In genomic region chr10:62805139-62806092, GRCh38 we compare ENCODE assay signal across 1 cellular context.
TF ChIP-seq lines count a peak whose summit lies in the region.

No MANE protein-coding gene starts in this region.

TF ChIP-seq in HepG2, 621 proteins besides CTCF, POLR2A, EP300 and RAD21 (continued from another document and continues in another):
- TF ChIP-seq NFRKB (IDR thresholded peaks at IDR 0.05), result no peak
- TF ChIP-seq ZSCAN30 (CRISPR knock-in tag; IDR thresholded peaks at IDR 0.05), result no peak
- TF ChIP-seq GATA4 (IDR thresholded peaks at IDR 0.05; ENCODE audit: borderline replicate concordance, low read depth), result no peak
- TF ChIP-seq WIZ (CRISPR knock-in tag; IDR thresholded peaks at IDR 0.05), result no peak
- TF ChIP-seq ZFP90 (CRISPR knock-in tag; IDR thresholded peaks at IDR 0.05; ENCODE audit: borderline replicate concordance), result no peak; the same call in 1 of the 2 replicates
- no peak for TF ChIP-seq ZNF260 (CRISPR knock-in tag; IDR thresholded peaks at IDR 0.05; ENCODE audit: borderline replicate concordance, low read depth)
- TF ChIP-seq ZNF773 (CRISPR knock-in tag; IDR thresholded peaks at IDR 0.05; ENCODE audit: borderline replicate concordance), result no peak
- no peak for TF ChIP-seq IRF9 (CRISPR knock-in tag; IDR thresholded peaks at IDR 0.05; ENCODE audit: borderline replicate concordance)
- TF ChIP-seq ZFX (CRISPR knock-in tag; IDR thresholded peaks at IDR 0.05; ENCODE audit: low read depth), result peak; percentile 81
- TF ChIP-seq, protein P1, sequence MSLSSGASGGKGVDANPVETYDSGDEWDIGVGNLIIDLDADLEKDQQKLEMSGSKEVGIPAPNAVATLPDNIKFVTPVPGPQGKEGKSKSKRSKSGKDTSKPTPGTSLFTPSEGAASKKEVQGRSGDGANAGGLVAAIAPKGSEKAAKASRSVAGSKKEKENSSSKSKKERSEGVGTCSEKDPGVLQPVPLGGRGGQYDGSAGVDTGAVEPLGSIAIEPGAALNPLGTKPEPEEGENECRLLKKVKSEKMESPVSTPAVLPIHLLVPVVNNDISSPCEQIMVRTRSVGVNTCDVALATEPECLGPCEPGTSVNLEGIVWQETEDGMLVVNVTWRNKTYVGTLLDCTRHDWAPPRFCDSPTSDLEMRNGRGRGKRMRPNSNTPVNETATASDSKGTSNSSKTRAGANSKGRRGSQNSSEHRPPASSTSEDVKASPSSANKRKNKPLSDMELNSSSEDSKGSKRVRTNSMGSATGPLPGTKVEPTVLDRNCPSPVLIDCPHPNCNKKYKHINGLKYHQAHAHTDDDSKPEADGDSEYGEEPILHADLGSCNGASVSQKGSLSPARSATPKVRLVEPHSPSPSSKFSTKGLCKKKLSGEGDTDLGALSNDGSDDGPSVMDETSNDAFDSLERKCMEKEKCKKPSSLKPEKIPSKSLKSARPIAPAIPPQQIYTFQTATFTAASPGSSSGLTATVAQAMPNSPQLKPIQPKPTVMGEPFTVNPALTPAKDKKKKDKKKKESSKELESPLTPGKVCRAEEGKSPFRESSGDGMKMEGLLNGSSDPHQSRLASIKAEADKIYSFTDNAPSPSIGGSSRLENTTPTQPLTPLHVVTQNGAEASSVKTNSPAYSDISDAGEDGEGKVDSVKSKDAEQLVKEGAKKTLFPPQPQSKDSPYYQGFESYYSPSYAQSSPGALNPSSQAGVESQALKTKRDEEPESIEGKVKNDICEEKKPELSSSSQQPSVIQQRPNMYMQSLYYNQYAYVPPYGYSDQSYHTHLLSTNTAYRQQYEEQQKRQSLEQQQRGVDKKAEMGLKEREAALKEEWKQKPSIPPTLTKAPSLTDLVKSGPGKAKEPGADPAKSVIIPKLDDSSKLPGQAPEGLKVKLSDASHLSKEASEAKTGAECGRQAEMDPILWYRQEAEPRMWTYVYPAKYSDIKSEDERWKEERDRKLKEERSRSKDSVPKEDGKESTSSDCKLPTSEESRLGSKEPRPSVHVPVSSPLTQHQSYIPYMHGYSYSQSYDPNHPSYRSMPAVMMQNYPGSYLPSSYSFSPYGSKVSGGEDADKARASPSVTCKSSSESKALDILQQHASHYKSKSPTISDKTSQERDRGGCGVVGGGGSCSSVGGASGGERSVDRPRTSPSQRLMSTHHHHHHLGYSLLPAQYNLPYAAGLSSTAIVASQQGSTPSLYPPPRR (CRISPR knock-in tag; IDR thresholded peaks at IDR 0.05; ENCODE audit: borderline replicate concordance), result no peak
- no peak for TF ChIP-seq RFXANK (CRISPR knock-in tag; IDR thresholded peaks at IDR 0.05)
- TF ChIP-seq, protein P2, sequence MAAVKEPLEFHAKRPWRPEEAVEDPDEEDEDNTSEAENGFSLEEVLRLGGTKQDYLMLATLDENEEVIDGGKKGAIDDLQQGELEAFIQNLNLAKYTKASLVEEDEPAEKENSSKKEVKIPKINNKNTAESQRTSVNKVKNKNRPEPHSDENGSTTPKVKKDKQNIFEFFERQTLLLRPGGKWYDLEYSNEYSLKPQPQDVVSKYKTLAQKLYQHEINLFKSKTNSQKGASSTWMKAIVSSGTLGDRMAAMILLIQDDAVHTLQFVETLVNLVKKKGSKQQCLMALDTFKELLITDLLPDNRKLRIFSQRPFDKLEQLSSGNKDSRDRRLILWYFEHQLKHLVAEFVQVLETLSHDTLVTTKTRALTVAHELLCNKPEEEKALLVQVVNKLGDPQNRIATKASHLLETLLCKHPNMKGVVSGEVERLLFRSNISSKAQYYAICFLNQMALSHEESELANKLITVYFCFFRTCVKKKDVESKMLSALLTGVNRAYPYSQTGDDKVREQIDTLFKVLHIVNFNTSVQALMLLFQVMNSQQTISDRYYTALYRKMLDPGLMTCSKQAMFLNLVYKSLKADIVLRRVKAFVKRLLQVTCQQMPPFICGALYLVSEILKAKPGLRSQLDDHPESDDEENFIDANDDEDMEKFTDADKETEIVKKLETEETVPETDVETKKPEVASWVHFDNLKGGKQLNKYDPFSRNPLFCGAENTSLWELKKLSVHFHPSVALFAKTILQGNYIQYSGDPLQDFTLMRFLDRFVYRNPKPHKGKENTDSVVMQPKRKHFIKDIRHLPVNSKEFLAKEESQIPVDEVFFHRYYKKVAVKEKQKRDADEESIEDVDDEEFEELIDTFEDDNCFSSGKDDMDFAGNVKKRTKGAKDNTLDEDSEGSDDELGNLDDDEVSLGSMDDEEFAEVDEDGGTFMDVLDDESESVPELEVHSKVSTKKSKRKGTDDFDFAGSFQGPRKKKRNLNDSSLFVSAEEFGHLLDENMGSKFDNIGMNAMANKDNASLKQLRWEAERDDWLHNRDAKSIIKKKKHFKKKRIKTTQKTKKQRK (IDR thresholded peaks at IDR 0.05; ENCODE audit: low read length), result no peak
- 0 out of 2 replicates have a peak, but pooled peaks have one; percentile 6 for TF ChIP-seq TAF1 (CRISPR knock-in tag; IDR thresholded peaks at IDR 0.05)
- TF ChIP-seq THAP8 (CRISPR knock-in tag; IDR thresholded peaks at IDR 0.05; ENCODE audit: borderline replicate concordance), result no peak
- no peak for TF ChIP-seq CC2D1A (CRISPR knock-in tag; IDR thresholded peaks at IDR 0.05)
- TF ChIP-seq ZNF781 (CRISPR knock-in tag; IDR thresholded peaks at IDR 0.05; ENCODE audit: borderline replicate concordance, not compliant biosample characterization), result no peak
- TF ChIP-seq SAP130 (CRISPR knock-in tag; IDR thresholded peaks at IDR 0.05; ENCODE audit: low read depth), result no peak
- TF ChIP-seq, protein P3, sequence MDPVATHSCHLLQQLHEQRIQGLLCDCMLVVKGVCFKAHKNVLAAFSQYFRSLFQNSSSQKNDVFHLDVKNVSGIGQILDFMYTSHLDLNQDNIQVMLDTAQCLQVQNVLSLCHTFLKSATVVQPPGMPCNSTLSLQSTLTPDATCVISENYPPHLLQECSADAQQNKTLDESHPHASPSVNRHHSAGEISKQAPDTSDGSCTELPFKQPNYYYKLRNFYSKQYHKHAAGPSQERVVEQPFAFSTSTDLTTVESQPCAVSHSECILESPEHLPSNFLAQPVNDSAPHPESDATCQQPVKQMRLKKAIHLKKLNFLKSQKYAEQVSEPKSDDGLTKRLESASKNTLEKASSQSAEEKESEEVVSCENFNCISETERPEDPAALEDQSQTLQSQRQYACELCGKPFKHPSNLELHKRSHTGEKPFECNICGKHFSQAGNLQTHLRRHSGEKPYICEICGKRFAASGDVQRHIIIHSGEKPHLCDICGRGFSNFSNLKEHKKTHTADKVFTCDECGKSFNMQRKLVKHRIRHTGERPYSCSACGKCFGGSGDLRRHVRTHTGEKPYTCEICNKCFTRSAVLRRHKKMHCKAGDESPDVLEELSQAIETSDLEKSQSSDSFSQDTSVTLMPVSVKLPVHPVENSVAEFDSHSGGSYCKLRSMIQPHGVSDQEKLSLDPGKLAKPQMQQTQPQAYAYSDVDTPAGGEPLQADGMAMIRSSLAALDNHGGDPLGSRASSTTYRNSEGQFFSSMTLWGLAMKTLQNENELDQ (CRISPR knock-in tag; IDR thresholded peaks at IDR 0.05; ENCODE audit: borderline replicate concordance), result no peak
- TF ChIP-seq, protein P4, sequence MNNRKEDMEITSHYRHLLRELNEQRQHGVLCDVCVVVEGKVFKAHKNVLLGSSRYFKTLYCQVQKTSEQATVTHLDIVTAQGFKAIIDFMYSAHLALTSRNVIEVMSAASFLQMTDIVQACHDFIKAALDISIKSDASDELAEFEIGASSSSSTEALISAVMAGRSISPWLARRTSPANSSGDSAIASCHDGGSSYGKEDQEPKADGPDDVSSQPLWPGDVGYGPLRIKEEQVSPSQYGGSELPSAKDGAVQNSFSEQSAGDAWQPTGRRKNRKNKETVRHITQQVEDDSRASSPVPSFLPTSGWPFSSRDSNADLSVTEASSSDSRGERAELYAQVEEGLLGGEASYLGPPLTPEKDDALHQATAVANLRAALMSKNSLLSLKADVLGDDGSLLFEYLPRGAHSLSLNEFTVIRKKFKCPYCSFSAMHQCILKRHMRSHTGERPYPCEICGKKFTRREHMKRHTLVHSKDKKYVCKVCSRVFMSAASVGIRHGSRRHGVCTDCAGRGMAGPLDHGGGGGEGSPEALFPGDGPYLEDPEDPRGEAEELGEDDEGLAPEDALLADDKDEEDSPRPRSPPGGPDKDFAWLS (CRISPR knock-in tag; IDR thresholded peaks at IDR 0.05; ENCODE audit: borderline replicate concordance), result no peak
- no peak for TF ChIP-seq SRSF4 (IDR thresholded peaks at IDR 0.05; ENCODE audit: low read depth, low read length, poor library complexity, severe bottlenecking)
- TF ChIP-seq E2F5 (CRISPR knock-in tag; conservative IDR thresholded peaks at IDR 0.05), result no peak
- TF ChIP-seq MTA3 (CRISPR knock-in tag; IDR thresholded peaks at IDR 0.05), result no peak
- no peak for TF ChIP-seq CREB1 (IDR thresholded peaks at IDR 0.05)
- TF ChIP-seq CREB1 (CRISPR knock-in tag; IDR thresholded peaks at IDR 0.05), result no peak
- no peak for TF ChIP-seq ZEB1 (IDR thresholded peaks at IDR 0.05; ENCODE audit: insufficient replicate concordance, low read depth)
- 0 out of 2 replicates have a peak, but pooled peaks have one; percentile 9 for TF ChIP-seq U2AF2 (IDR thresholded peaks at IDR 0.05; ENCODE audit: low read depth, low read length)
- TF ChIP-seq ELK4 (CRISPR knock-in tag; IDR thresholded peaks at IDR 0.05; ENCODE audit: borderline replicate concordance), result no peak
- TF ChIP-seq ZNF546 (CRISPR knock-in tag; conservative IDR thresholded peaks at IDR 0.05), result no peak
- peak; percentile 62 for TF ChIP-seq ZNF776 (CRISPR knock-in tag; IDR thresholded peaks at IDR 0.05)
- no peak; the same call in none of the 2 replicates for TF ChIP-seq ZNF598 (CRISPR knock-in tag; IDR thresholded peaks at IDR 0.05; ENCODE audit: borderline replicate concordance)
- TF ChIP-seq ZNF263 (CRISPR knock-in tag; IDR thresholded peaks at IDR 0.05), result no peak
- TF ChIP-seq, protein P5, sequence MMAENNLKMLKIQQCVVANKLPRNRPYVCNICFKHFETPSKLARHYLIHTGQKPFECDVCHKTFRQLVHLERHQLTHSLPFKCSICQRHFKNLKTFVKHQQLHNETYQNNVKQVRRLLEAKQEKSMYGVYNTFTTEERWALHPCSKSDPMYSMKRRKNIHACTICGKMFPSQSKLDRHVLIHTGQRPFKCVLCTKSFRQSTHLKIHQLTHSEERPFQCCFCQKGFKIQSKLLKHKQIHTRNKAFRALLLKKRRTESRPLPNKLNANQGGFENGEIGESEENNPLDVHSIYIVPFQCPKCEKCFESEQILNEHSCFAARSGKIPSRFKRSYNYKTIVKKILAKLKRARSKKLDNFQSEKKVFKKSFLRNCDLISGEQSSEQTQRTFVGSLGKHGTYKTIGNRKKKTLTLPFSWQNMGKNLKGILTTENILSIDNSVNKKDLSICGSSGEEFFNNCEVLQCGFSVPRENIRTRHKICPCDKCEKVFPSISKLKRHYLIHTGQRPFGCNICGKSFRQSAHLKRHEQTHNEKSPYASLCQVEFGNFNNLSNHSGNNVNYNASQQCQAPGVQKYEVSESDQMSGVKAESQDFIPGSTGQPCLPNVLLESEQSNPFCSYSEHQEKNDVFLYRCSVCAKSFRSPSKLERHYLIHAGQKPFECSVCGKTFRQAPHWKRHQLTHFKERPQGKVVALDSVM (CRISPR knock-in tag; IDR thresholded peaks at IDR 0.05), result no peak
- TF ChIP-seq MATR3 (CRISPR knock-in tag; IDR thresholded peaks at IDR 0.05), result no peak
- TF ChIP-seq, protein P6, sequence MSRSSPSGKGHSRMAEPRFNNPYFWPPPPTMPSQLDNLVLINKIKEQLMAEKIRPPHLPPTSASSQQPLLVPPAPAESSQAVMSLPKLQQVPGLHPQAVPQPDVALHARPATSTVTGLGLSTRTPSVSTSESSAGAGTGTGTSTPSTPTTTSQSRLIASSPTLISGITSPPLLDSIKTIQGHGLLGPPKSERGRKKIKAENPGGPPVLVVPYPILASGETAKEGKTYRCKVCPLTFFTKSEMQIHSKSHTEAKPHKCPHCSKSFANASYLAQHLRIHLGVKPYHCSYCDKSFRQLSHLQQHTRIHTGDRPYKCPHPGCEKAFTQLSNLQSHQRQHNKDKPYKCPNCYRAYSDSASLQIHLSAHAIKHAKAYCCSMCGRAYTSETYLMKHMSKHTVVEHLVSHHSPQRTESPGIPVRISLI (CRISPR knock-in tag; IDR thresholded peaks at IDR 0.05; ENCODE audit: borderline replicate concordance), result no peak
- TF ChIP-seq RCOR2 (CRISPR knock-in tag; IDR thresholded peaks at IDR 0.05), result no peak
- no peak for TF ChIP-seq ZBTB39 (CRISPR knock-in tag; IDR thresholded peaks at IDR 0.05)
- no peak for TF ChIP-seq MIER2 (CRISPR knock-in tag; IDR thresholded peaks at IDR 0.05)
